In the genomic region with DNA sequence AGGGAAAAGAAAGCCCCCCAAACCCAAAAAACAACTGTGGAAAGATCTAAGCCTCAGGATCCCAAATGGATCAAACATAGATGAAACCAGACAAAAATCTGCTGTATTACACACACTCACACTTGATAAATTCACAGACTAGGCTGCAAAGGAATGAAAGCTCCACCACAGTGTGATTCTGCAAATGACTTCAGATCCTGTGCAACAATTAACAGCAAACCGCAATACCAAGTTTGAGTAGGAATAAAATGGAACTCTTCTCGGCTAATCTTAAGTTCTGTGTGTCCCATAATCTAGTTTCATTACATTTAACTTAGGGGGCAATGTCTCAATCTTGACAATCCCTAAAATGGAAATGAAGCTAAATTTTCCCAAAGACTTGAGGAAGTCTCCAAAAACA, we compare ENCODE assay signal across 25 cellular contexts. TPM values are rescaled to one million over a fixed set of nuclear protein-coding genes. Genes with fewer than 3 reads are reported as not detected.
DNase-seq lines count a peak whose midpoint lies in the region; ATAC-seq and TF ChIP-seq lines count a peak whose summit lies in the region.
"Had no signal": no experiment of that assay in that cellular context is flagged by ENCODE, and none has a peak within 500 bp of the region (broad histone marks: within the 10 kb centered on the region; RNA-seq: fewer than 3 reads in every experiment).

No MANE protein-coding gene starts in this region.

- no peaks in the 10 kb centered on the region for H3K27me3 Mint-ChIP-seq in activated CD4-positive, alpha-beta memory T cell treated with anti-CD3 and anti-CD28 coated beads for 36 hours
- no peaks in the 10 kb centered on the region for H3K27me3 Mint-ChIP-seq in activated CD4-positive, alpha-beta memory T cell treated with anti-CD3 and anti-CD28 coated beads, Interleukin-2, amount 10 ng/mL, durations not matched to agents 7 days and 5 days
- peaks cover 0 to 2% of the 10 kb centered on the region in 2 donors for H3K27me3 Mint-ChIP-seq in CD8-positive, alpha-beta memory T cell
- H3K27me3 Mint-ChIP-seq in natural killer cell treated with Interleukin-12 subunit alpha and Interleukin-12 subunit beta and Interleukin-15 and Interleukin-18, amount 100 ng/mL, for 72 hours, result no peaks in the 10 kb centered on the region
- H3K27me3 Mint-ChIP-seq: brain; stimulated activated naive CD8-positive, alpha-beta T cell treated with anti-CD3 and anti-CD28 coated beads, Interleukin-15, Interleukin-2, amounts not matched to agents 100 ng/mL and 50 ng/mL, for 24 hours had no signal

- no peak overlapping the region for H3K27ac ChIP-seq in CD8-positive, alpha-beta memory T cell (ENCODE audit: low read depth, low read length)
- H3K27ac ChIP-seq in ectodermal cell (ENCODE audit: insufficient read depth, low read depth, low read length, poor library complexity, severe bottlenecking) (peak overlapping the region; percentile 8), left ventricle myocardium inferior (replicated peaks) (no peak overlapping the region)
- H3K27ac ChIP-seq: gastrocnemius medialis, PC-9, SK-N-MC, testis, uterus had no signal

- POLR2A ChIA-PET in activated CD4-positive, alpha-beta memory T cell treated with anti-CD3 and anti-CD28 coated beads for 36 hours (lab: Charles Lee), result interaction anchor here (1.0 to 1.3 kb wide), 2 partner anchors 26 to 38 kb away, joined by 3 read pairs; no protein-coding TSS in a partner anchor
- POLR2A ChIA-PET in activated CD4-positive, alpha-beta memory T cell treated with anti-CD3 and anti-CD28 coated beads, Interleukin-2, amount 10 ng/mL, durations not matched to agents 7 days and 5 days (lab: Charles Lee), result interaction anchor here (1.1 to 3.0 kb wide), 4 partner anchors 9 to 38 kb away, joined by 3 to 19 read pairs (median 12); a partner anchor contains a TSS
- POLR2A ChIA-PET in CD8-positive, alpha-beta memory T cell (lab: Charles Lee), result interaction anchor here (1.3 kb wide), 1 partner anchor 12 kb away, joined by 7 read pairs; a partner anchor contains a TSS

- CTCF ChIA-PET in activated CD4-positive, alpha-beta memory T cell treated with anti-CD3 and anti-CD28 coated beads for 36 hours (lab: Charles Lee), result no interaction called here
- CTCF ChIA-PET in activated CD4-positive, alpha-beta memory T cell treated with anti-CD3 and anti-CD28 coated beads, Interleukin-2, amount 10 ng/mL, durations not matched to agents 7 days and 5 days (lab: Charles Lee), result interaction anchor here (1.0 kb wide), 1 partner anchor 48 kb away, joined by 3 read pairs; no protein-coding TSS in a partner anchor
- CTCF ChIA-PET in CD8-positive, alpha-beta memory T cell (lab: Charles Lee), result interaction anchor here (0.7 kb wide), 1 partner anchor 139 kb away, joined by 3 read pairs; no protein-coding TSS in a partner anchor

- H3K27ac Mint-ChIP-seq in activated CD4-positive, alpha-beta memory T cell treated with anti-CD3 and anti-CD28 coated beads for 36 hours, result peak overlapping the region; percentile 42
- H3K27ac Mint-ChIP-seq in activated CD4-positive, alpha-beta memory T cell treated with anti-CD3 and anti-CD28 coated beads, Interleukin-2, amount 10 ng/mL, durations not matched to agents 7 days and 5 days, result no peak overlapping the region
- peak overlapping the region in 7 of 8 donors; percentile 13 to 89 (median 71) for H3K27ac Mint-ChIP-seq in CD8-positive, alpha-beta memory T cell
- H3K27ac Mint-ChIP-seq in natural killer cell treated with Interleukin-12 subunit alpha and Interleukin-12 subunit beta and Interleukin-15 and Interleukin-18, amount 100 ng/mL, for 72 hours, result peak overlapping the region; percentile 14 to 67
- H3K27ac Mint-ChIP-seq: stimulated activated naive CD8-positive, alpha-beta T cell treated with anti-CD3 and anti-CD28 coated beads, Interleukin-15, Interleukin-2, amounts not matched to agents 100 ng/mL and 50 ng/mL, for 24 hours had no signal

- no peak for ATAC-seq in natural killer cell treated with Interleukin-12 subunit alpha and Interleukin-12 subunit beta and Interleukin-15 and Interleukin-18, amount 100 ng/mL, for 72 hours
- ATAC-seq: gastrocnemius medialis, right cardiac atrium had no signal

- no peaks in the 10 kb centered on the region for H3K9me3 ChIP-seq in CD8-positive, alpha-beta memory T cell (ENCODE audit: low read length)
- H3K9me3 ChIP-seq in ectodermal cell (ENCODE audit: control insufficient read depth, low read length) (no peaks in the 10 kb centered on the region), left ventricle myocardium inferior (replicated peaks) (no peaks in the 10 kb centered on the region)
- H3K9me3 ChIP-seq: gastrocnemius medialis, testis, uterus had no signal

- TF ChIP-seq CTCF in left ventricle myocardium inferior (IDR thresholded peaks at IDR 0.05; ENCODE audit: borderline replicate concordance), result no peak

- no peak for DNase-seq in activated CD4-positive, alpha-beta memory T cell treated with anti-CD3 and anti-CD28 coated beads for 36 hours
- no peak for DNase-seq in activated CD4-positive, alpha-beta memory T cell treated with anti-CD3 and anti-CD28 coated beads, Interleukin-2, amount 10 ng/mL, durations not matched to agents 7 days and 5 days
- DNase-seq in CD8-positive, alpha-beta memory T cell, result no peak
- DNase-seq in natural killer cell treated with Interleukin-12 subunit alpha and Interleukin-12 subunit beta and Interleukin-15 and Interleukin-18, amount 100 ng/mL, for 72 hours (ENCODE audit: low spot score), result no peak
- DNase-seq in DMS53 treated with DMSO at 0.1 percent for 48 hours (lab: John Stamatoyannopoulos, UW; ENCODE audit: unreplicated experiment) (no peak), NCI-H82 treated with DMSO at 0.1 percent for 48 hours (lab: John Stamatoyannopoulos, UW; ENCODE audit: unreplicated experiment) (no peak), left ventricle myocardium inferior (no peak)
- DNase-seq: activated CD4-positive, alpha-beta T cell treated with anti-CD3 and anti-CD28 coated beads for 1 hour; activated naive CD4-positive, alpha-beta T cell; cerebellar nuclear complex; gastrocnemius medialis; KG1; NCI-H1417; NCI-H2029; NCI-H526; PC-9; stimulated activated CD4-positive, alpha-beta T cell treated with anti-CD3 and anti-CD28 coated beads, Interleukin-1b, Interleukin-23, amount 100 ng/mL, for 48 hours; testis; uterus had no signal

- H3K27me3 ChIP-seq in CD8-positive, alpha-beta memory T cell (ENCODE audit: insufficient read depth, low read length, poor library complexity, severe bottlenecking), result no peaks in the 10 kb centered on the region
- no peaks in the 10 kb centered on the region for H3K27me3 ChIP-seq in ectodermal cell (ENCODE audit: control insufficient read depth, insufficient read depth, low read length, poor library complexity, severe bottlenecking)
- H3K27me3 ChIP-seq in left ventricle myocardium inferior (ENCODE audit: low read depth), result no peaks in the 10 kb centered on the region
- H3K27me3 ChIP-seq: gastrocnemius medialis, testis, uterus had no signal

- WGBS in ectodermal cell, 2 experiments, result 95 to 100% methylated on average over 2 of the region's 2 CpGs

- H3K36me3 Mint-ChIP-seq in activated CD4-positive, alpha-beta memory T cell treated with anti-CD3 and anti-CD28 coated beads for 36 hours, result peaks cover 58% of the 10 kb centered on the region
- H3K36me3 Mint-ChIP-seq in activated CD4-positive, alpha-beta memory T cell treated with anti-CD3 and anti-CD28 coated beads, Interleukin-2, amount 10 ng/mL, durations not matched to agents 7 days and 5 days (ENCODE audit: low read depth), result peaks cover 62% of the 10 kb centered on the region
- peaks cover 23 to 70% (median 29%) of the 10 kb centered on the region in 3 donors for H3K36me3 Mint-ChIP-seq in CD8-positive, alpha-beta memory T cell
- H3K36me3 Mint-ChIP-seq in natural killer cell treated with Interleukin-12 subunit alpha and Interleukin-12 subunit beta and Interleukin-15 and Interleukin-18, amount 100 ng/mL, for 72 hours, result peaks cover 41% of the 10 kb centered on the region

- H3K4me3 Mint-ChIP-seq in activated CD4-positive, alpha-beta memory T cell treated with anti-CD3 and anti-CD28 coated beads for 36 hours, result no peak overlapping the region
- H3K4me3 Mint-ChIP-seq in activated CD4-positive, alpha-beta memory T cell treated with anti-CD3 and anti-CD28 coated beads, Interleukin-2, amount 10 ng/mL, durations not matched to agents 7 days and 5 days, result no peak overlapping the region
- H3K4me3 Mint-ChIP-seq in CD8-positive, alpha-beta memory T cell, result no peak overlapping the region
- no peak overlapping the region for H3K4me3 Mint-ChIP-seq in natural killer cell treated with Interleukin-12 subunit alpha and Interleukin-12 subunit beta and Interleukin-15 and Interleukin-18, amount 100 ng/mL, for 72 hours
- H3K4me3 Mint-ChIP-seq: brain; stimulated activated naive CD8-positive, alpha-beta T cell treated with anti-CD3 and anti-CD28 coated beads, Interleukin-15, Interleukin-2, amounts not matched to agents 100 ng/mL and 50 ng/mL, for 24 hours had no signal

- H3K9me3 Mint-ChIP-seq in activated CD4-positive, alpha-beta memory T cell treated with anti-CD3 and anti-CD28 coated beads for 36 hours, result no peaks in the 10 kb centered on the region
- H3K9me3 Mint-ChIP-seq in activated CD4-positive, alpha-beta memory T cell treated with anti-CD3 and anti-CD28 coated beads, Interleukin-2, amount 10 ng/mL, durations not matched to agents 7 days and 5 days, result no peaks in the 10 kb centered on the region
- no peaks in the 10 kb centered on the region for H3K9me3 Mint-ChIP-seq in CD8-positive, alpha-beta memory T cell
- H3K9me3 Mint-ChIP-seq in natural killer cell treated with Interleukin-12 subunit alpha and Interleukin-12 subunit beta and Interleukin-15 and Interleukin-18, amount 100 ng/mL, for 72 hours, result no peaks in the 10 kb centered on the region
- H3K9me3 Mint-ChIP-seq: brain; stimulated activated naive CD8-positive, alpha-beta T cell treated with anti-CD3 and anti-CD28 coated beads, Interleukin-15, Interleukin-2, amounts not matched to agents 100 ng/mL and 50 ng/mL, for 24 hours had no signal

- H3K4me1 ChIP-seq in CD8-positive, alpha-beta memory T cell (ENCODE audit: insufficient read depth, low read length), result peaks cover 9% of the 10 kb centered on the region
- no peaks in the 10 kb centered on the region for H3K4me1 ChIP-seq in ectodermal cell (ENCODE audit: control insufficient read depth, insufficient read depth, low read length)
- H3K4me1 ChIP-seq in left ventricle myocardium inferior, result peaks cover 21% of the 10 kb centered on the region
- H3K4me1 ChIP-seq: testis, uterus had no signal

- no peak overlapping the region for H3K4me3 ChIP-seq in CD8-positive, alpha-beta memory T cell (ENCODE audit: low read length)
- H3K4me3 ChIP-seq in ectodermal cell (ENCODE audit: insufficient read depth, low read depth, low read length) (no peak overlapping the region), left ventricle myocardium inferior (no peak overlapping the region)
- H3K4me3 ChIP-seq: gastrocnemius medialis, lung, PC-9, SK-N-MC, testis, uterus had no signal

- intact Hi-C loops in activated CD4-positive, alpha-beta memory T cell treated with anti-CD3 and anti-CD28 coated beads for 36 hours (cut with micrococcal nuclease), result no loop called here
- intact Hi-C loops in left ventricle myocardium inferior (cut with micrococcal nuclease), result no loop called here

- H3K36me3 ChIP-seq in CD8-positive, alpha-beta memory T cell (ENCODE audit: insufficient read depth, low read length), result peaks cover 60% of the 10 kb centered on the region
- peaks cover 52% of the 10 kb centered on the region for H3K36me3 ChIP-seq in ectodermal cell (ENCODE audit: control insufficient read depth, insufficient read depth, low read length)
- peaks cover 71% of the 10 kb centered on the region for H3K36me3 ChIP-seq in left ventricle myocardium inferior
- H3K36me3 ChIP-seq: uterus had no signal

- H3K4me1 Mint-ChIP-seq in activated CD4-positive, alpha-beta memory T cell treated with anti-CD3 and anti-CD28 coated beads for 36 hours (ENCODE audit: low read depth), result peaks cover 14% of the 10 kb centered on the region
- peaks cover 14% of the 10 kb centered on the region for H3K4me1 Mint-ChIP-seq in activated CD4-positive, alpha-beta memory T cell treated with anti-CD3 and anti-CD28 coated beads, Interleukin-2, amount 10 ng/mL, durations not matched to agents 7 days and 5 days
- peaks cover 13 to 33% (median 32%) of the 10 kb centered on the region in 3 donors for H3K4me1 Mint-ChIP-seq in CD8-positive, alpha-beta memory T cell
- peaks cover 12 to 22% of the 10 kb centered on the region in 2 donors for H3K4me1 Mint-ChIP-seq in natural killer cell treated with Interleukin-12 subunit alpha and Interleukin-12 subunit beta and Interleukin-15 and Interleukin-18, amount 100 ng/mL, for 72 hours (ENCODE audit: low read depth in 2 of 2)

RNA-seq across cellular contexts. Expression of a gene that starts 11.9 kb away (rescaled TPM):
- 100 to 1,000 TPM; 112 to 114 TPM for total RNA-seq in activated CD4-positive, alpha-beta memory T cell treated with anti-CD3 and anti-CD28 coated beads for 36 hours
- total RNA-seq in activated CD4-positive, alpha-beta memory T cell treated with anti-CD3 and anti-CD28 coated beads, Interleukin-2, amount 10 ng/mL, durations not matched to agents 7 days and 5 days, result 100 to 1,000 TPM; 164 to 169 TPM
- 100 to 1,000 TPM; 110 to 114 TPM for total RNA-seq in CD8-positive, alpha-beta memory T cell
- 44.8 TPM for polyA plus RNA-seq in CD8-positive, alpha-beta memory T cell
- polyA plus RNA-seq in ectodermal cell (2013, experiment 1 of 4), result 112 TPM
- 86.7 TPM for polyA plus RNA-seq in ectodermal cell (2013, experiment 2 of 4)
- 89.7 TPM for polyA plus RNA-seq in ectodermal cell (2013, experiment 3 of 4)
- 106 TPM for polyA plus RNA-seq in ectodermal cell (2013, experiment 4 of 4)
- total RNA-seq in natural killer cell treated with Interleukin-12 subunit alpha and Interleukin-12 subunit beta and Interleukin-15 and Interleukin-18, amount 100 ng/mL, for 72 hours, result 100 to 1,000 TPM; 108 to 168 TPM
- total RNA-seq in left ventricle myocardium inferior, result 42.8 TPM

RNA-seq across cellular contexts. Expression of a gene that starts 36.3 kb away (rescaled TPM):
- 10 to 100 TPM; 84.0 to 87.9 TPM for total RNA-seq in activated CD4-positive, alpha-beta memory T cell treated with anti-CD3 and anti-CD28 coated beads for 36 hours
- 100 to 1,000 TPM; 101 to 102 TPM for total RNA-seq in activated CD4-positive, alpha-beta memory T cell treated with anti-CD3 and anti-CD28 coated beads, Interleukin-2, amount 10 ng/mL, durations not matched to agents 7 days and 5 days
- 10 to 100 TPM; 24.9 to 31.0 TPM for total RNA-seq in CD8-positive, alpha-beta memory T cell
- 25.2 TPM for polyA plus RNA-seq in CD8-positive, alpha-beta memory T cell
- 74.3 TPM for polyA plus RNA-seq in ectodermal cell (2013, experiment 1 of 4)
- 63.0 TPM for polyA plus RNA-seq in ectodermal cell (2013, experiment 2 of 4)
- polyA plus RNA-seq in ectodermal cell (2013, experiment 3 of 4), result 63.8 TPM
- 68.5 TPM for polyA plus RNA-seq in ectodermal cell (2013, experiment 4 of 4)
- total RNA-seq in natural killer cell treated with Interleukin-12 subunit alpha and Interleukin-12 subunit beta and Interleukin-15 and Interleukin-18, amount 100 ng/mL, for 72 hours, result 10 to 100 TPM; 21.8 to 35.0 TPM
- total RNA-seq in left ventricle myocardium inferior, result 27.3 TPM

RNA-seq across cellular contexts. Expression of a gene that starts 36.6 kb away (rescaled TPM):
- total RNA-seq in activated CD4-positive, alpha-beta memory T cell treated with anti-CD3 and anti-CD28 coated beads for 36 hours, result 10 to 100 TPM; 30.8 to 32.7 TPM
- 10 to 100 TPM; 28.9 to 30.1 TPM for total RNA-seq in activated CD4-positive, alpha-beta memory T cell treated with anti-CD3 and anti-CD28 coated beads, Interleukin-2, amount 10 ng/mL, durations not matched to agents 7 days and 5 days
- total RNA-seq in CD8-positive, alpha-beta memory T cell, result 10 to 100 TPM; 25.7 to 32.0 TPM
- polyA plus RNA-seq in CD8-positive, alpha-beta memory T cell, result 18.3 TPM
- 57.5 TPM for polyA plus RNA-seq in ectodermal cell (2013, experiment 1 of 4)
- 58.6 TPM for polyA plus RNA-seq in ectodermal cell (2013, experiment 2 of 4)
- 55.3 TPM for polyA plus RNA-seq in ectodermal cell (2013, experiment 3 of 4)
- polyA plus RNA-seq in ectodermal cell (2013, experiment 4 of 4), result 53.4 TPM
- 10 to 100 TPM; 23.2 to 37.8 TPM for total RNA-seq in natural killer cell treated with Interleukin-12 subunit alpha and Interleukin-12 subunit beta and Interleukin-15 and Interleukin-18, amount 100 ng/mL, for 72 hours
- 23.6 TPM for total RNA-seq in left ventricle myocardium inferior

RNA-seq across cellular contexts. Expression of a gene that starts 40.9 kb away (rescaled TPM):
- total RNA-seq in activated CD4-positive, alpha-beta memory T cell treated with anti-CD3 and anti-CD28 coated beads for 36 hours, result 100 to 1,000 TPM; 416 to 423 TPM
- 100 to 1,000 TPM; 266 to 272 TPM for total RNA-seq in activated CD4-positive, alpha-beta memory T cell treated with anti-CD3 and anti-CD28 coated beads, Interleukin-2, amount 10 ng/mL, durations not matched to agents 7 days and 5 days
- 100 to 1,000 TPM; 495 to 533 TPM for total RNA-seq in CD8-positive, alpha-beta memory T cell
- polyA plus RNA-seq in CD8-positive, alpha-beta memory T cell, result 252 TPM
- polyA plus RNA-seq in ectodermal cell (2013, experiment 1 of 4), result 343 TPM
- 358 TPM for polyA plus RNA-seq in ectodermal cell (2013, experiment 2 of 4)
- polyA plus RNA-seq in ectodermal cell (2013, experiment 3 of 4), result 260 TPM
- 268 TPM for polyA plus RNA-seq in ectodermal cell (2013, experiment 4 of 4)
- 100 to 1,000 TPM; 327 to 422 TPM for total RNA-seq in natural killer cell treated with Interleukin-12 subunit alpha and Interleukin-12 subunit beta and Interleukin-15 and Interleukin-18, amount 100 ng/mL, for 72 hours
- 63.2 TPM for total RNA-seq in left ventricle myocardium inferior
